9 cellular contexts compared by ENCODE assay signal in the genomic region with DNA sequence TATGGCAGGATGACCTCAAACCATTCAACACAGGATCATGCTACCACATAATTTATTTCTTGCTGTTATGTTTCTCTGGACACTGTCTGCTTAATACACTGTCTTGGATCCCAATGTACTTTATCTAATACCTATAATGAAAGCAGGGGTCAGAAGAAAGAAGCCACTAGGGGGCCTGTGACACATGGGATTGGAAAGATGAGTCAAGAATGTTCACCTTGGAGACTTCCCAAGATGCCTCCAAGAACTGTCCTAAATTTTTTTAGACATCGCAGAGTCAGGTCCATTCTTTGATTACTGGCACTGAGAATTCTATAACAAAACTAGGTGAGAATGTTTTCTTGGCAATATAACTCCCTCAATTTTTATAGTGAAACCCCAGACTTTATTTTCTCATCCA.
DNase-seq lines count a peak whose midpoint lies in the region; TF ChIP-seq lines count a peak whose summit lies in the region.
"Had no signal": no experiment of that assay in that cellular context is flagged by ENCODE, and none has a peak within 500 bp of the region (broad histone marks: within the 10 kb centered on the region; RNA-seq: fewer than 3 reads in every experiment).

No MANE protein-coding gene starts in this region.

- DNase-seq in ACHN (peak; percentile 16), ELR (ENCODE audit: low read depth) (peak; percentile 15), MG63 (peak; percentile 15), epithelial cell of proximal tubule (ENCODE audit: low read depth) (no peak), NCI-H1436 (lab: John Stamatoyannopoulos, UW) (no peak), NCI-H510A treated with DMSO at 0.1 percent for 48 hours (lab: John Stamatoyannopoulos, UW) (no peak), cerebellar nuclear complex (lab: John Stamatoyannopoulos, UW) (no peak), cortex of kidney (lab: John Stamatoyannopoulos, UW) (no peak)
- DNase-seq: GF-D8 had no signal

- H3K27me3 ChIP-seq in MG63, result 0 out of 2 replicates have a peak, but pooled peaks cover 2% of the 10 kb centered on the region

- no peak overlapping the region for H3K4me3 ChIP-seq in MG63
- H3K4me3 ChIP-seq in epithelial cell of proximal tubule (ENCODE audit: low read depth, low read length), result no peak overlapping the region

- in situ Hi-C loops in ACHN (cut with HindIII; ENCODE audit: low pct_ligation_motif_present, low pct_unique_long_range_greater_than_20kb, low sequenced_read_pairs), result no loop called here

- no peaks in the 10 kb centered on the region for H3K36me3 ChIP-seq in MG63

- no peaks in the 10 kb centered on the region for H3K9me3 ChIP-seq in MG63

- peak; percentile 37 for TF ChIP-seq CTCF in epithelial cell of proximal tubule (conservative IDR thresholded peaks at IDR 0.05; ENCODE audit: low read depth, low read length)

Comparison
In these comparisons a context has a peak if more than half of its experiments do, and no peak if none do; other contexts are left out.
1. DNase-seq: peak in ACHN (single experiment), ELR (single experiment) and MG63 (single experiment); none in epithelial cell of proximal tubule (single experiment), NCI-H1436 (single experiment), NCI-H510A treated with DMSO at 0.1 percent for 48 hours (single experiment), cerebellar nuclear complex (0 of 2) and cortex of kidney (single experiment).